38 cellular contexts compared by ENCODE assay signal in the genomic region with DNA sequence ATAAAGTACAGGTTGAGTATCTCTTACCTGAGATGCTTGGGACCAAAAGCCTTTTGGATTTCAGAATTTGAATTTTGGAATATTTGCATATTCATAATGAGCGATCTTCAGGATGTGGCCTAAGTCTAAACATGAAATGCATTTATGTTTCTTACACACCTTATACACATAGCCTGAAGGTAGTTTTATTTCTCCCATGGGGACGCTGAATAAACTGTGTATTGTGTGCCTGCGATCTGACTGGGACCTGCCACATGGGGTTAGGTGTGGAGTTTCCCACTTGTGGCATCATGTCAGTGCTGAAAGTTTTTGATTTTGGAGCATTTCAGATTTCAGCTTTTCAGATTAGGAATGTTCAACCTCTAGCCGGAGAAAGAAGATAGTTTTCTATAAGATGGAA.
"Had no signal": no experiment of that assay in that cellular context is flagged by ENCODE, and none has a peak within 500 bp of the region (broad histone marks: within the 10 kb centered on the region; RNA-seq: fewer than 3 reads in every experiment).

No MANE protein-coding gene starts in this region.

- H3K9me3 Mint-ChIP-seq: activated CD4-positive, alpha-beta memory T cell treated with anti-CD3 and anti-CD28 coated beads, Interleukin-2, amount 10 ng/mL, durations not matched to agents 7 days and 5 days; activated naive CD4-positive, alpha-beta T cell treated with anti-CD3 and anti-CD28 coated beads, Interleukin-2, amount 10 ng/mL, durations not matched to agents 7 days and 5 days; activated naive CD8-positive, alpha-beta T cell treated with anti-CD3 and anti-CD28 coated beads, Interleukin-2, amount 50 U/mL, for 24 hours; activated T-helper 1 cell treated with anti-CD3 and anti-CD28 coated beads, Interleukin-12 subunit alpha, Interleukin-12 subunit beta, Interleukin-2, Interleukin-4 antibody, amounts not matched to agents 30 ng/mL and 10 ng/mL and 1 ng/mL, durations not matched to agents 14 hours and 24 hours and 36 hours; brain had no signal

- H3K4me3 Mint-ChIP-seq: activated CD4-positive, alpha-beta memory T cell treated with anti-CD3 and anti-CD28 coated beads, Interleukin-2, amount 10 ng/mL, durations not matched to agents 7 days and 5 days; activated CD8-positive, alpha-beta memory T cell treated with anti-CD3 and anti-CD28 coated beads, Interleukin-2, amount 10 ng/mL, durations not matched to agents 7 days and 5 days; activated naive CD4-positive, alpha-beta T cell treated with anti-CD3 and anti-CD28 coated beads, Interleukin-2, amount 10 ng/mL, durations not matched to agents 7 days and 5 days; activated naive CD8-positive, alpha-beta T cell; activated naive CD8-positive, alpha-beta T cell treated with anti-CD3 and anti-CD28 coated beads, Interleukin-2, amount 50 U/mL, for 24 hours; activated T-helper 1 cell treated with anti-CD3 and anti-CD28 coated beads, Interleukin-12 subunit alpha, Interleukin-12 subunit beta, Interleukin-2, Interleukin-4 antibody, amounts not matched to agents 30 ng/mL and 10 ng/mL and 1 ng/mL, durations not matched to agents 14 hours and 24 hours and 36 hours; brain had no signal

- H3K27ac Mint-ChIP-seq: activated CD4-positive, alpha-beta memory T cell treated with anti-CD3 and anti-CD28 coated beads, Interleukin-2, amount 10 ng/mL, durations not matched to agents 7 days and 5 days; activated CD8-positive, alpha-beta memory T cell treated with anti-CD3 and anti-CD28 coated beads, Interleukin-2, amount 10 ng/mL, durations not matched to agents 7 days and 5 days; activated naive CD4-positive, alpha-beta T cell treated with anti-CD3 and anti-CD28 coated beads, Interleukin-2, amount 10 ng/mL, durations not matched to agents 7 days and 5 days; activated naive CD8-positive, alpha-beta T cell; activated naive CD8-positive, alpha-beta T cell treated with anti-CD3 and anti-CD28 coated beads, Interleukin-2, amount 50 U/mL, for 24 hours; activated T-helper 1 cell treated with anti-CD3 and anti-CD28 coated beads, Interleukin-12 subunit alpha, Interleukin-12 subunit beta, Interleukin-2, Interleukin-4 antibody, amounts not matched to agents 30 ng/mL and 10 ng/mL and 1 ng/mL, durations not matched to agents 14 hours and 24 hours and 36 hours; brain had no signal

- ATAC-seq: activated CD8-positive, alpha-beta memory T cell treated with anti-CD3 and anti-CD28 coated beads, Interleukin-2, amount 10 ng/mL, durations not matched to agents 7 days and 5 days; activated naive CD8-positive, alpha-beta T cell treated with anti-CD3 and anti-CD28 coated beads, Interleukin-2, amount 50 U/mL, for 24 hours; Right ventricle myocardium inferior had no signal

- DNase-seq: activated CD4-positive, alpha-beta memory T cell treated with anti-CD3 and anti-CD28 coated beads, Interleukin-2, amount 10 ng/mL, durations not matched to agents 7 days and 5 days; activated CD4-positive, alpha-beta T cell treated with anti-CD3 and anti-CD28 coated beads for 1 hour; activated CD4-positive, alpha-beta T cell treated with anti-CD3 and anti-CD28 coated beads for 48 hours; activated CD4-positive, CD25-positive, alpha-beta regulatory T cell; activated CD8-positive, alpha-beta memory T cell treated with anti-CD3 and anti-CD28 coated beads for 24 hours; activated CD8-positive, alpha-beta memory T cell treated with anti-CD3 and anti-CD28 coated beads, Interleukin-2, amount 10 ng/mL, durations not matched to agents 7 days and 5 days; activated gamma-delta T cell treated with Interleukin-2 at 50 U/mL for 16 hours; activated naive CD4-positive, alpha-beta T cell treated with anti-CD3 and anti-CD28 coated beads, Interleukin-2, amount 10 ng/mL, durations not matched to agents 7 days and 5 days; activated naive CD8-positive, alpha-beta T cell treated with anti-CD3 and anti-CD28 coated beads, Interleukin-2, amount 50 U/mL, for 24 hours; activated T-cell treated with anti-CD3 and anti-CD28 coated beads, Interleukin-2, amount 50 U/mL, for 1 hour; anterior cingulate cortex; cerebellar nuclear complex; Kasumi-1; MG63; NCI-H1048; NCI-H1105 treated with DMSO at 0.1 percent for 48 hours; NCI-H1436; NCI-H1694; NCI-H1930; NCI-H2081 treated with DMSO at 0.1 percent for 48 hours; NCI-H2171 treated with DMSO at 0.1 percent for 48 hours; NCI-H2227 treated with DMSO at 0.1 percent for 48 hours; NCI-H446; NCI-H510A treated with DMSO at 0.1 percent for 48 hours; NK-92 treated with Interleukin-12 subunit alpha and Interleukin-12 subunit beta, amount 100 ng/mL, for 24 hours; PC-9; SIG-M5; SW 1271; T-helper 1 cell; T-helper 2 cell; T-helper 9 cell; WERI-Rb-1 had no signal

- H3K27me3 Mint-ChIP-seq: activated CD4-positive, alpha-beta memory T cell treated with anti-CD3 and anti-CD28 coated beads, Interleukin-2, amount 10 ng/mL, durations not matched to agents 7 days and 5 days; activated CD8-positive, alpha-beta memory T cell treated with anti-CD3 and anti-CD28 coated beads, Interleukin-2, amount 10 ng/mL, durations not matched to agents 7 days and 5 days; activated naive CD4-positive, alpha-beta T cell treated with anti-CD3 and anti-CD28 coated beads, Interleukin-2, amount 10 ng/mL, durations not matched to agents 7 days and 5 days; activated naive CD8-positive, alpha-beta T cell; activated naive CD8-positive, alpha-beta T cell treated with anti-CD3 and anti-CD28 coated beads, Interleukin-2, amount 50 U/mL, for 24 hours; brain had no signal

- FAIRE-seq: bronchial epithelial cell, RCC 7860 had no signal

- H3K36me3 Mint-ChIP-seq: activated CD8-positive, alpha-beta memory T cell treated with anti-CD3 and anti-CD28 coated beads, Interleukin-2, amount 10 ng/mL, durations not matched to agents 7 days and 5 days; activated naive CD4-positive, alpha-beta T cell treated with anti-CD3 and anti-CD28 coated beads, Interleukin-2, amount 10 ng/mL, durations not matched to agents 7 days and 5 days; activated naive CD8-positive, alpha-beta T cell; brain had no signal

- H3K4me1 Mint-ChIP-seq: activated CD4-positive, alpha-beta memory T cell treated with anti-CD3 and anti-CD28 coated beads, Interleukin-2, amount 10 ng/mL, durations not matched to agents 7 days and 5 days; activated CD8-positive, alpha-beta memory T cell treated with anti-CD3 and anti-CD28 coated beads, Interleukin-2, amount 10 ng/mL, durations not matched to agents 7 days and 5 days; activated naive CD4-positive, alpha-beta T cell treated with anti-CD3 and anti-CD28 coated beads, Interleukin-2, amount 10 ng/mL, durations not matched to agents 7 days and 5 days had no signal
